ENCODE assay signal across 8 cellular contexts in the genomic region with DNA sequence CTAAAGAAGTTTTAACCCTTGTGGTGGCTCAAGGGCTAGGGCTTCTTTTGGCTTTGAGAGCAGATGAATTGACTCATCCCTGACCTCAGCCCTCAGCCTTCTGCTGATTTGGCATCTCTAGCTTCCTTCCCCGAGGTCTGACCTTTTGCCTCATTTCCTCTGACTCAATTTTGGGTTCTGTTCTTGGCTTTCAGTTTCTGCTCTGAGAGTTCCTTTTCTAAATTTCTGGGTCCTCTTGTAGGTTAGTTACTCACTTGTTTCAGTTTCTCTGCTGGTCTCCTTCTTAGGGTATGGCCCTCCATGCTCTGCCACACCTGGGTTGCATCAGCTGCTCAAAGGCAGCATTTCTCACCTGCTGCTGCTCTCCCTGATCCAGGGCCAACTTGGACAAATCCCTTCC. TPM values are rescaled to one million over a fixed set of nuclear protein-coding genes. Genes with fewer than 3 reads are reported as not detected.
DNase-seq lines count a peak whose midpoint lies in the region; ATAC-seq and TF ChIP-seq lines count a peak whose summit lies in the region.

No MANE protein-coding gene starts in this region.

- ATAC-seq in HG02610 (IDR thresholded peaks at IDR 0.05; ENCODE audit: unreplicated experiment) = peak; percentile 100
- ATAC-seq in activated CD8-positive, alpha-beta memory T cell treated with anti-CD3 and anti-CD28 coated beads, Interleukin-2, amount 10 ng/mL, durations not matched to agents 7 days and 5 days = peak; percentile 96
- peak in 3 of 4 donors; percentile 71 to 75 (median 74) for ATAC-seq in heart left ventricle

- H3K4me3 ChIP-seq in heart left ventricle = no peak overlapping the region

- CTCF ChIA-PET in activated CD8-positive, alpha-beta memory T cell treated with anti-CD3 and anti-CD28 coated beads, Interleukin-2, amount 10 ng/mL, durations not matched to agents 7 days and 5 days (lab: Charles Lee) = interaction anchor here (0.9 to 1.7 kb wide), 7 partner anchors 9 to 633 kb away, joined by 3 to 6 read pairs (median 4); no protein-coding TSS in a partner anchor

- peaks cover 43% of the 10 kb centered on the region for H3K4me1 Mint-ChIP-seq in activated CD8-positive, alpha-beta memory T cell treated with anti-CD3 and anti-CD28 coated beads, Interleukin-2, amount 10 ng/mL, durations not matched to agents 7 days and 5 days
- H3K4me1 Mint-ChIP-seq in type B pancreatic cell (ENCODE audit: unreplicated experiment) = peaks cover 4% of the 10 kb centered on the region

- H3K27ac Mint-ChIP-seq in activated CD8-positive, alpha-beta memory T cell treated with anti-CD3 and anti-CD28 coated beads, Interleukin-2, amount 10 ng/mL, durations not matched to agents 7 days and 5 days = peak overlapping the region; percentile 93
- H3K27ac Mint-ChIP-seq in type B pancreatic cell = no peak overlapping the region

- H3K27ac ChIP-seq in heart left ventricle = peak overlapping the region in 1 of 12 donors; percentile 83

- DNase-seq in activated T-cell treated with anti-CD3 and anti-CD28 coated beads for 48 hours (ENCODE audit: low read depth) (peak; percentile 35), NCI-H1105 (lab: John Stamatoyannopoulos, UW) (peak; percentile 54), heart left ventricle (peak in 4 of 5 donors; percentile 23 to 47 (median 31)), type B pancreatic cell (ENCODE audit: extremely low spot score, unreplicated experiment) (no peak)
- DNase-seq in activated T-cell treated with anti-CD3 and anti-CD28 coated beads, Interleukin-2, amount 50 U/mL, for 1 hour = no peak
- peak; percentile 94 for DNase-seq in activated CD8-positive, alpha-beta memory T cell treated with anti-CD3 and anti-CD28 coated beads, Interleukin-2, amount 10 ng/mL, durations not matched to agents 7 days and 5 days
- DNase-seq in stimulated activated CD4-positive, alpha-beta T cell treated with anti-CD3 and anti-CD28 coated beads, Interleukin-2, amount 100 ng/mL, for 48 hours = peak; percentile 33 to 40

- WGBS in heart left ventricle, 4 donors = 25 to 37% (median 26%) methylated on average over 1 of the region's 1 CpG

- H3K36me3 Mint-ChIP-seq in activated CD8-positive, alpha-beta memory T cell treated with anti-CD3 and anti-CD28 coated beads, Interleukin-2, amount 10 ng/mL, durations not matched to agents 7 days and 5 days = peaks cover 35% of the 10 kb centered on the region
- no peaks in the 10 kb centered on the region for H3K36me3 Mint-ChIP-seq in type B pancreatic cell

- H3K4me1 ChIP-seq in heart left ventricle = peaks cover 0 to 12% (median 0%) of the 10 kb centered on the region in 12 donors

- peaks cover 4% of the 10 kb centered on the region for H3K9me3 Mint-ChIP-seq in activated CD8-positive, alpha-beta memory T cell treated with anti-CD3 and anti-CD28 coated beads, Interleukin-2, amount 10 ng/mL, durations not matched to agents 7 days and 5 days (ENCODE audit: low read depth)
- no peaks in the 10 kb centered on the region for H3K9me3 Mint-ChIP-seq in type B pancreatic cell

- H3K9me3 ChIP-seq in heart left ventricle = no peaks in the 10 kb centered on the region

- TF ChIP-seq POLR2A in heart left ventricle (IDR thresholded peaks at IDR 0.05) = no peak

- H3K4me3 Mint-ChIP-seq in activated CD8-positive, alpha-beta memory T cell treated with anti-CD3 and anti-CD28 coated beads, Interleukin-2, amount 10 ng/mL, durations not matched to agents 7 days and 5 days = peak overlapping the region; percentile 18
- H3K4me3 Mint-ChIP-seq in type B pancreatic cell = no peak overlapping the region

- H3K36me3 ChIP-seq in heart left ventricle = no peaks in the 10 kb centered on the region

- H3K27me3 Mint-ChIP-seq in activated CD8-positive, alpha-beta memory T cell treated with anti-CD3 and anti-CD28 coated beads, Interleukin-2, amount 10 ng/mL, durations not matched to agents 7 days and 5 days = peaks cover 25% of the 10 kb centered on the region
- H3K27me3 Mint-ChIP-seq in type B pancreatic cell = peaks cover 4% of the 10 kb centered on the region

- TF ChIP-seq CTCF in heart left ventricle (IDR thresholded peaks at IDR 0.05) (no peak), type B pancreatic cell (conservative IDR thresholded peaks at IDR 0.05) (no peak)

- intact Hi-C loops in heart left ventricle (cut with DNase I) = no loop called here

- no peaks in the 10 kb centered on the region for H3K27me3 ChIP-seq in heart left ventricle

RNA-seq across cellular contexts. Expression of a gene that starts 19.4 kb away (rescaled TPM):
- 10 to 100 TPM; 42.2 to 71.2 TPM for total RNA-seq in activated CD8-positive, alpha-beta memory T cell treated with anti-CD3 and anti-CD28 coated beads, Interleukin-2, amount 10 ng/mL, durations not matched to agents 7 days and 5 days
- 10 to 100 TPM in 6 of 9 donors, 1 to 10 TPM in 3; 5.9 to 71.9 (median 16.2) TPM for total RNA-seq in heart left ventricle
- polyA plus RNA-seq in heart left ventricle = 10 to 100 TPM in 1 of 2 donors, 1 to 10 TPM in 1; 1.4 to 17.4 TPM
- total RNA-seq in type B pancreatic cell (ENCODE audit: low replicate concordance) = 2.8 and 4.7 TPM in 2 replicates

Comparison
In these comparisons a context has a peak if more than half of its experiments do, and no peak if none do; other contexts are left out.
1. DNase-seq: peak in activated T-cell treated with anti-CD3 and anti-CD28 coated beads for 48 hours (single experiment), NCI-H1105 (single experiment), activated CD8-positive, alpha-beta memory T cell treated with anti-CD3 and anti-CD28 coated beads, Interleukin-2, amount 10 ng/mL, durations not matched to agents 7 days and 5 days (single experiment), heart left ventricle (4 of 5) and stimulated activated CD4-positive, alpha-beta T cell treated with anti-CD3 and anti-CD28 coated beads, Interleukin-2, amount 100 ng/mL, for 48 hours (2 of 2); none in activated T-cell treated with anti-CD3 and anti-CD28 coated beads, Interleukin-2, amount 50 U/mL, for 1 hour (single experiment) and type B pancreatic cell (single experiment).
2. Peak in every context shown above with its lines, with median percentiles within 50 percentile points of each other: ATAC-seq.